35 cellular contexts compared by ENCODE assay signal in the genomic region with DNA sequence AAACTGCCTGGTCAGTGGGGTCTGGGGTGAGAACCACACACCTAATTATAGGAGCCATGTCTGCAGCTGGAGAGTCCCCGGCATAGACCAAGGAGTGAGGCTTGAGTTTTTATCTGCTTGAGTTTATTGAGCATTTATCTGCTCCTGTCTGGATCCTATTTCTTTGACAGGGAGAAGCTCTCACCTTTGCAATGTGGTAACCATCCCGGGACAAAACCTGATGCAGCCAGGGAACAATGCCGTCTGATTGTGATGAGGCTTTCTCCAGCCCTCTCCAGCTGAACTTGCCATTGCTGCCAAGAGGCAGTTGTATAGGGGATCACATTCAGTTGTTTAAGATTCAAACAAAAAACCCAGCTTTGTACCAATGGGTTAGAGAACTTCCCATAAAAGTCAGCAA.
"Had no signal": no experiment of that assay in that cellular context is flagged by ENCODE, and none has a peak within 500 bp of the region (broad histone marks: within the 10 kb centered on the region; RNA-seq: fewer than 3 reads in every experiment).

No MANE protein-coding gene starts in this region.

- H3K27me3 Mint-ChIP-seq: activated B cell treated with CpG ODN at 0.5 μM for 24 hours; activated CD4-positive, alpha-beta T cell treated with anti-CD3 and anti-CD28 coated beads, Interleukin-2, amount 10 ng/mL, durations not matched to agents 24 days and 14 days; activated CD8-positive, alpha-beta T cell treated with anti-CD3 and anti-CD28 coated beads for 36 hours; activated naive CD8-positive, alpha-beta T cell treated with anti-CD3 and anti-CD28 coated beads for 36 hours; activated T-helper 17 cell treated with anti-CD3 and anti-CD28 coated beads, Interleukin-2, amount 50 U/mL, for 72 hours had no signal

- DNase-seq: activated B cell treated with CpG ODN at 0.5 μM for 24 hours; activated CD4-positive, alpha-beta memory T cell treated with anti-CD3 and anti-CD28 coated beads for 36 hours; activated CD4-positive, alpha-beta T cell treated with anti-CD3 and anti-CD28 coated beads for 4 hours; activated CD4-positive, alpha-beta T cell treated with anti-CD3 and anti-CD28 coated beads, Interleukin-2, amount 10 ng/mL, durations not matched to agents 24 days and 14 days; activated CD4-positive, alpha-beta T cell treated with anti-CD3 and anti-CD28 coated beads, Interleukin-2, amount 50 U/mL, for 1 hour; activated CD4-positive, alpha-beta T cell treated with anti-CD3 and anti-CD28 coated beads, Interleukin-2, amount 50 U/mL, for 4 hours; activated CD4-positive, CD25-positive, alpha-beta regulatory T cell treated with anti-CD3 and anti-CD28 coated beads, Interleukin-2, amount 50 U/mL, for 72 hours; activated CD8-positive, alpha-beta memory T cell treated with anti-CD3 and anti-CD28 coated beads, Interleukin-2, amount 50 U/mL, for 4 hours; activated CD8-positive, alpha-beta T cell treated with anti-CD3 and anti-CD28 coated beads for 36 hours; activated effector memory CD4-positive, alpha-beta T cell treated with anti-CD3 and anti-CD28 coated beads, Interleukin-2, amount 50 U/mL, for 16 hours; activated gamma-delta T cell treated with Interleukin-2 at 50 U/mL for 16 hours; activated naive CD4-positive, alpha-beta T cell; activated naive CD4-positive, alpha-beta T cell treated with anti-CD3 and anti-CD28 coated beads for 36 hours; activated naive CD4-positive, alpha-beta T cell treated with anti-CD3 and anti-CD28 coated beads, Interleukin-2, amount 50 U/mL, for 16 hours; activated naive CD8-positive, alpha-beta T cell treated with anti-CD3 and anti-CD28 coated beads for 36 hours; activated T-cell treated with anti-CD3 and anti-CD28 coated beads for 4 hours; activated T-cell treated with anti-CD3 and anti-CD28 coated beads, Interleukin-2, amount 50 U/mL, for 1 hour; activated T-cell treated with anti-CD3 and anti-CD28 coated beads, Interleukin-2, amount 50 U/mL, for 72 hours; adrenal gland; amniotic stem cell; aorta; body of pancreas; brain microvascular endothelial cell; central memory CD4-positive, alpha-beta T cell; SW 1271; T-helper 1 cell; T-helper 2 cell; T-helper 9 cell had no signal

- H3K4me1 Mint-ChIP-seq: activated B cell treated with CpG ODN at 0.5 μM for 24 hours; activated CD4-positive, alpha-beta T cell treated with anti-CD3 and anti-CD28 coated beads, Interleukin-2, amount 10 ng/mL, durations not matched to agents 24 days and 14 days; activated naive CD8-positive, alpha-beta T cell treated with anti-CD3 and anti-CD28 coated beads for 36 hours; activated T-helper 17 cell treated with anti-CD3 and anti-CD28 coated beads, Interleukin-2, amount 50 U/mL, for 72 hours had no signal

- H3K36me3 ChIP-seq: adrenal gland, brain microvascular endothelial cell, breast epithelium had no signal

- H3K4me3 ChIP-seq: adrenal gland, body of pancreas, breast epithelium had no signal

- H3K9me3 Mint-ChIP-seq: activated B cell treated with CpG ODN at 0.5 μM for 24 hours; activated CD4-positive, alpha-beta memory T cell treated with anti-CD3 and anti-CD28 coated beads for 36 hours; activated CD4-positive, alpha-beta T cell treated with anti-CD3 and anti-CD28 coated beads, Interleukin-2, amount 10 ng/mL, durations not matched to agents 24 days and 14 days; activated CD8-positive, alpha-beta T cell treated with anti-CD3 and anti-CD28 coated beads for 36 hours; activated naive CD4-positive, alpha-beta T cell treated with anti-CD3 and anti-CD28 coated beads for 36 hours; activated naive CD4-positive, alpha-beta T cell treated with anti-CD3 and anti-CD28 coated beads, Interleukin-2, amount 50 U/mL, for 72 hours; activated naive CD8-positive, alpha-beta T cell treated with anti-CD3 and anti-CD28 coated beads for 36 hours; activated T-cell treated with anti-CD3 and anti-CD28 coated beads, Interleukin-2, amount 50 U/mL, for 72 hours; activated T-helper 1 cell treated with anti-CD3 and anti-CD28 coated beads, Interleukin-12 subunit alpha, Interleukin-12 subunit beta, Interleukin-2, Interleukin-4 antibody, amounts not matched to agents 30 ng/mL and 10 ng/mL and 1 ng/mL, durations not matched to agents 14 hours and 24 hours and 36 hours; activated T-helper 17 cell treated with anti-CD3 and anti-CD28 coated beads, Interleukin-2, amount 50 U/mL, for 72 hours; T-helper 1 cell treated with Interleukin-12 subunit alpha and Interleukin-12 subunit beta and Interleukin-4 antibody, amounts not matched to agents 30 μg/mL and 1 μg/mL, for 36 hours; T-helper 2 cell treated with Interferon-gamma antibody and Interleukin-4, amounts not matched to agents 5 μg/mL and 100 μg/mL, for 36 hours had no signal

- H3K9me3 ChIP-seq: adrenal gland, body of pancreas, breast epithelium had no signal

- H3K4me1 ChIP-seq: adrenal gland, body of pancreas, breast epithelium had no signal

- H3K4me3 Mint-ChIP-seq: activated B cell treated with CpG ODN at 0.5 μM for 24 hours; activated CD4-positive, alpha-beta memory T cell treated with anti-CD3 and anti-CD28 coated beads for 36 hours; activated CD4-positive, alpha-beta T cell treated with anti-CD3 and anti-CD28 coated beads, Interleukin-2, amount 10 ng/mL, durations not matched to agents 24 days and 14 days; activated CD8-positive, alpha-beta T cell treated with anti-CD3 and anti-CD28 coated beads for 36 hours; activated naive CD4-positive, alpha-beta T cell treated with anti-CD3 and anti-CD28 coated beads for 36 hours; activated naive CD8-positive, alpha-beta T cell treated with anti-CD3 and anti-CD28 coated beads for 36 hours; activated T-cell treated with anti-CD3 and anti-CD28 coated beads, Interleukin-2, amount 50 U/mL, for 72 hours; activated T-helper 1 cell treated with anti-CD3 and anti-CD28 coated beads, Interleukin-12 subunit alpha, Interleukin-12 subunit beta, Interleukin-2, Interleukin-4 antibody, amounts not matched to agents 30 ng/mL and 10 ng/mL and 1 ng/mL, durations not matched to agents 14 hours and 24 hours and 36 hours; activated T-helper 17 cell treated with anti-CD3 and anti-CD28 coated beads, Interleukin-2, amount 50 U/mL, for 72 hours; T-helper 1 cell treated with Interleukin-12 subunit alpha and Interleukin-12 subunit beta and Interleukin-4 antibody, amounts not matched to agents 30 μg/mL and 1 μg/mL, for 36 hours; T-helper 2 cell treated with Interferon-gamma antibody and Interleukin-4, amounts not matched to agents 5 μg/mL and 100 μg/mL, for 36 hours had no signal

- H3K27ac Mint-ChIP-seq: activated B cell treated with CpG ODN at 0.5 μM for 24 hours; activated CD4-positive, alpha-beta memory T cell treated with anti-CD3 and anti-CD28 coated beads for 36 hours; activated CD4-positive, alpha-beta T cell treated with anti-CD3 and anti-CD28 coated beads, Interleukin-2, amount 10 ng/mL, durations not matched to agents 24 days and 14 days; activated CD8-positive, alpha-beta T cell treated with anti-CD3 and anti-CD28 coated beads for 36 hours; activated naive CD4-positive, alpha-beta T cell treated with anti-CD3 and anti-CD28 coated beads for 36 hours; activated naive CD4-positive, alpha-beta T cell treated with anti-CD3 and anti-CD28 coated beads, Interleukin-2, amount 50 U/mL, for 72 hours; activated naive CD8-positive, alpha-beta T cell treated with anti-CD3 and anti-CD28 coated beads for 36 hours; activated T-cell treated with anti-CD3 and anti-CD28 coated beads, Interleukin-2, amount 50 U/mL, for 72 hours; activated T-helper 1 cell treated with anti-CD3 and anti-CD28 coated beads, Interleukin-12 subunit alpha, Interleukin-12 subunit beta, Interleukin-2, Interleukin-4 antibody, amounts not matched to agents 30 ng/mL and 10 ng/mL and 1 ng/mL, durations not matched to agents 14 hours and 24 hours and 36 hours; activated T-helper 17 cell treated with anti-CD3 and anti-CD28 coated beads, Interleukin-2, amount 50 U/mL, for 72 hours; T-helper 1 cell treated with Interleukin-12 subunit alpha and Interleukin-12 subunit beta and Interleukin-4 antibody, amounts not matched to agents 30 μg/mL and 1 μg/mL, for 36 hours; T-helper 2 cell treated with Interferon-gamma antibody and Interleukin-4, amounts not matched to agents 5 μg/mL and 100 μg/mL, for 36 hours had no signal

- H3K27me3 ChIP-seq: adrenal gland, body of pancreas, brain microvascular endothelial cell, breast epithelium had no signal

- H3K36me3 Mint-ChIP-seq: activated CD4-positive, alpha-beta memory T cell treated with anti-CD3 and anti-CD28 coated beads for 36 hours; activated naive CD4-positive, alpha-beta T cell treated with anti-CD3 and anti-CD28 coated beads, Interleukin-2, amount 50 U/mL, for 72 hours; activated naive CD8-positive, alpha-beta T cell treated with anti-CD3 and anti-CD28 coated beads for 36 hours had no signal

- ATAC-seq: activated CD8-positive, alpha-beta T cell treated with anti-CD3 and anti-CD28 coated beads for 36 hours; activated naive CD4-positive, alpha-beta T cell treated with anti-CD3 and anti-CD28 coated beads, Interleukin-2, amount 50 U/mL, for 72 hours; activated T-cell treated with anti-CD3 and anti-CD28 coated beads, Interleukin-2, amount 50 U/mL, for 72 hours; activated T-helper 17 cell treated with anti-CD3 and anti-CD28 coated beads, Interleukin-2, amount 50 U/mL, for 72 hours; body of pancreas had no signal

- H3K27ac ChIP-seq: adrenal gland, body of pancreas, brain microvascular endothelial cell, breast epithelium, VCaP had no signal
